ENCODE assay signal across 13 cellular contexts in genomic region chr15:68674975-68675374, GRCh38.
DNase-seq lines count a peak whose midpoint lies in the region; ATAC-seq and TF ChIP-seq lines count a peak whose summit lies in the region.
"Had no signal": no experiment of that assay in that cellular context is flagged by ENCODE, and none has a peak within 500 bp of the region (broad histone marks: within the 10 kb centered on the region; RNA-seq: fewer than 3 reads in every experiment).

No MANE protein-coding gene starts in this region.

- H3K4me3 Mint-ChIP-seq in neural progenitor cell, result no peak overlapping the region

- no peak overlapping the region for H2AFZ ChIP-seq in neural progenitor cell (replicated peaks)

- H3K79me2 ChIP-seq in neural progenitor cell (ENCODE audit: low read depth), result no peaks in the 10 kb centered on the region

- no peaks in the 10 kb centered on the region for H3K27me3 ChIP-seq in neural progenitor cell

- DNase-seq in GM20000 (ENCODE audit: low spot score), result peak; percentile 44
- DNase-seq in OCI-M1 (lab: John Stamatoyannopoulos, UW), result peak; percentile 63
- peak; percentile 56 for DNase-seq in dermis blood vessel endothelial cell
- DNase-seq in neural progenitor cell (ENCODE audit: low spot score), result peak; percentile 58
- DNase-seq in DMS 273 treated with DMSO at 0.1 percent for 48 hours (lab: John Stamatoyannopoulos, UW), result no peak
- no peak for DNase-seq in NCI-H1092 (lab: John Stamatoyannopoulos, UW)
- no peak for DNase-seq in superior temporal gyrus (ENCODE audit: extremely low spot score)
- DNase-seq: effector CD4-positive, alpha-beta T cell; NCI-H2029; stimulated activated naive CD4-positive, alpha-beta T cell had no signal

- TF ChIP-seq CTCF in GM20000 (IDR thresholded peaks at IDR 0.05; ENCODE audit: extremely low read depth, missing control alignments) (no peak), neural progenitor cell (IDR thresholded peaks at IDR 0.05) (no peak)

- H3K4me1 Mint-ChIP-seq in neural progenitor cell, result peaks cover 27% of the 10 kb centered on the region

- no peaks in the 10 kb centered on the region for H3K9me3 Mint-ChIP-seq in neural progenitor cell
- H3K9me3 Mint-ChIP-seq: nephron had no signal

- H3K9me3 ChIP-seq in neural progenitor cell (ENCODE audit: low read depth), result no peaks in the 10 kb centered on the region

- peaks cover 10% of the 10 kb centered on the region for H3K4me1 ChIP-seq in neural progenitor cell

- no peak overlapping the region for H3K4me3 ChIP-seq in neural progenitor cell

- no peak overlapping the region for H3K4me2 ChIP-seq in neural progenitor cell

- H3K27me3 Mint-ChIP-seq in neural progenitor cell (ENCODE audit: insufficient read depth, low read depth), result peaks cover 10% of the 10 kb centered on the region

- no peak overlapping the region for H3K27ac Mint-ChIP-seq in neural progenitor cell

- H3K27ac ChIP-seq in neural progenitor cell, result no peak overlapping the region
- H3K27ac ChIP-seq: C4-2B had no signal

- no peak for ATAC-seq in HG03280 (IDR thresholded peaks at IDR 0.05; ENCODE audit: unreplicated experiment)

- no peaks in the 10 kb centered on the region for H3F3A ChIP-seq in neural progenitor cell (ENCODE audit: low read depth)

- no peaks in the 10 kb centered on the region for H3K36me3 Mint-ChIP-seq in neural progenitor cell

- no peaks in the 10 kb centered on the region for H3K36me3 ChIP-seq in neural progenitor cell

- no peaks in the 10 kb centered on the region for H4K20me1 ChIP-seq in neural progenitor cell (ENCODE audit: low read depth)

- H3K9ac ChIP-seq in neural progenitor cell, result no peak overlapping the region

Comparison
In these comparisons a context has a peak if more than half of its experiments do, and no peak if none do; other contexts are left out.
1. DNase-seq: peak in GM20000 (single experiment), OCI-M1 (single experiment), dermis blood vessel endothelial cell (single experiment) and neural progenitor cell (single experiment); none in DMS 273 treated with DMSO at 0.1 percent for 48 hours (single experiment), NCI-H1092 (single experiment) and superior temporal gyrus (single experiment).